ENCODE assay signal across 10 cellular contexts in the genomic region with DNA sequence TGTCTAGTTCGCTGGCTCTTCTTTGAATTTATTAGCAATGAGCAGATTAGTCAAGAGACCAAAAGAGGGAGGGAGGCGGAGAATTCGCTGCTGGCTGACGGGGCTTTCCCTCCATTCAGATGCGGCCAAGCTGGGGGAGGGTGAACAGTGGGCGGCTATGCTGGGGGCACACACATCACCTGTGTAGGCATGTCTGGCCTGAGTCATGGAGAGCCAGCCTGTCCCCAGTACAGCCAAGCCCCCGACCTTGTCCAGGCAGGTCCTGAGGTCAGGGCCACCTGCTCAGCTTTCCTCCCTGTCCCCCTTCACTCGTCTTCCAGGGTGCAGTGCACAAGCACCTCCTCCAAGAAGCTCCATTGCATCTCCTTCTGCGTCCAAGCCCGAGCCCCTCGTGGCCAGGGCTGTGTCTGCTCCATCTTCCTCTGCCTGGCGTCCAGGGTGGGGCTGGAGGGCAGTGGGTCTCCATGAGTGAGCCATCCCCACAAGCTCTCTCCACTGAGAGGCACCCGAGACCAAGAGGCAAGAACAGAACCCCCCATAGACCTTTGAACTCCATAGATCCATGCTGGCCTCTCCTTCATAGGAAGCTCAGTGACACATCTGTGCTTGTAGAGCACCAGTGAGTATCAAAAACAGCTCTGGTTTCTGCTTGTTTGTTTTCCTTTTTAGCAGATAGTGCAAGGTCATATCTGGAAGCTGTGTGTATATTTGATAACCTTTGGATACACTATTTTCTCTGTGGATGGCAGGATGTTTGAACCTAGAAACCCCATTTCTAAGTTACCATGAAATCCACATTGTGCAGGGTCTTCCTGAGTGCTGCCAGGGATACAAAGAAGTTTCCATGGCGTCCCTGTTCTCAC. TPM values are rescaled to one million over a fixed set of nuclear protein-coding genes. Genes with fewer than 3 reads are reported as not detected.
A peak's percentile ranks its signal among the peaks of the same experiment; 100 is the strongest.
DNase-seq lines count a peak whose midpoint lies in the region; ATAC-seq and TF ChIP-seq lines count a peak whose summit lies in the region.
"Had no signal": no experiment of that assay in that cellular context is flagged by ENCODE, and none has a peak within 500 bp of the region (broad histone marks: within the 10 kb centered on the region; RNA-seq: fewer than 3 reads in every experiment).

No MANE protein-coding gene starts in this region.

- H3K27ac ChIP-seq in liver (ENCODE audit: low read depth in 1 of 2, low read length in 2 of 2) (peak overlapping the region; percentile 91 to 94), thoracic aorta (peak overlapping the region; percentile 87 to 95)

- H3K4me3 Mint-ChIP-seq in MCF 10A (ENCODE audit: unreplicated experiment) = peak overlapping the region; percentile 21
- H3K4me3 Mint-ChIP-seq in activated T-cell treated with anti-CD3 and anti-CD28 coated beads, Interleukin-2, amount 50 U/mL, for 72 hours = no peak overlapping the region
- H3K4me3 Mint-ChIP-seq: stimulated activated effector memory CD8-positive, alpha-beta T cell treated with anti-CD3 and anti-CD28 coated beads, Interleukin-12 subunit alpha, Interleukin-12 subunit beta, amount 100 ng/mL, for 72 hours had no signal

- TF ChIP-seq RAD21 in liver (IDR thresholded peaks at IDR 0.05) = peak; percentile 56 to 60

- peak; percentile 41 for ATAC-seq in HG02885 (IDR thresholded peaks at IDR 0.05; ENCODE audit: poor library complexity, unreplicated experiment)
- ATAC-seq in thoracic aorta (ENCODE audit: insufficient number of reproducible peaks, low FRiP score, low read depth) = no peak
- no peak for ATAC-seq in activated T-cell treated with anti-CD3 and anti-CD28 coated beads, Interleukin-2, amount 50 U/mL, for 72 hours (replicated peaks in 1 of 2)
- ATAC-seq: stimulated activated effector memory CD8-positive, alpha-beta T cell treated with anti-CD3 and anti-CD28 coated beads, Interleukin-12 subunit alpha, Interleukin-12 subunit beta, amount 100 ng/mL, for 72 hours had no signal

- no peak for TF ChIP-seq CTCF in MCF 10A (IDR thresholded peaks at IDR 0.05; ENCODE audit: unreplicated experiment)
- TF ChIP-seq CTCF in liver (IDR thresholded peaks at IDR 0.05; ENCODE audit: low read depth, low read length, missing input control) = no peak
- TF ChIP-seq CTCF in thoracic aorta (IDR thresholded peaks at IDR 0.05) = no peak

- H3K9ac ChIP-seq in liver (ENCODE audit: low read depth in 1 of 2, low read length in 2 of 2) = peak overlapping the region; percentile 0 to 51

- peaks cover 6% of the 10 kb centered on the region for H3K36me3 Mint-ChIP-seq in MCF 10A (ENCODE audit: insufficient read depth, unreplicated experiment)
- H3K36me3 Mint-ChIP-seq in activated T-cell treated with anti-CD3 and anti-CD28 coated beads, Interleukin-2, amount 50 U/mL, for 72 hours (ENCODE audit: insufficient read depth in 2 of 2) = no peaks in the 10 kb centered on the region
- H3K36me3 Mint-ChIP-seq: stimulated activated effector memory CD8-positive, alpha-beta T cell treated with anti-CD3 and anti-CD28 coated beads, Interleukin-12 subunit alpha, Interleukin-12 subunit beta, amount 100 ng/mL, for 72 hours had no signal

- H3K27me3 Mint-ChIP-seq in MCF 10A (ENCODE audit: insufficient read depth, unreplicated experiment) = no peaks in the 10 kb centered on the region
- H3K27me3 Mint-ChIP-seq in activated T-cell treated with anti-CD3 and anti-CD28 coated beads, Interleukin-2, amount 50 U/mL, for 72 hours (ENCODE audit: low read depth) = no peaks in the 10 kb centered on the region

- peaks cover 0 to 5% (median under 1%) of the 10 kb centered on the region in 4 donors for H3K36me3 ChIP-seq in liver (ENCODE audit: control insufficient read depth in 4 of 4, insufficient read depth in 3 of 4, low read depth in 1 of 4, low read length in 3 of 4)
- peaks cover 13% of the 10 kb centered on the region for H3K36me3 ChIP-seq in thoracic aorta

- H3K9me3 ChIP-seq in liver (ENCODE audit: control insufficient read depth in 4 of 4, low read length in 3 of 4) (no peaks in the 10 kb centered on the region), thoracic aorta (no peaks in the 10 kb centered on the region)

- H3K4me1 ChIP-seq in liver (ENCODE audit: control insufficient read depth in 4 of 4, insufficient read depth in 4 of 4, low read length in 3 of 4) (peaks cover 30 to 57% (median 46%) of the 10 kb centered on the region in 4 donors), thoracic aorta (ENCODE audit: control insufficient read depth in 1 of 2, low read depth in 2 of 2) (peaks cover 62 to 83% of the 10 kb centered on the region in 2 donors)

- POLR2A ChIA-PET in MCF 10A (lab: Yijun Ruan, JAX) = interaction anchor here (0.6 to 1.2 kb wide), 4 partner anchors 15 to 459 kb away, joined by 3 to 5 read pairs (median 4); a partner anchor contains a TSS

- peaks cover 43% of the 10 kb centered on the region for H3K4me1 Mint-ChIP-seq in MCF 10A (ENCODE audit: insufficient read depth, unreplicated experiment)
- peaks cover 14% of the 10 kb centered on the region for H3K4me1 Mint-ChIP-seq in activated T-cell treated with anti-CD3 and anti-CD28 coated beads, Interleukin-2, amount 50 U/mL, for 72 hours (ENCODE audit: low read depth)
- H3K4me1 Mint-ChIP-seq: stimulated activated effector memory CD8-positive, alpha-beta T cell treated with anti-CD3 and anti-CD28 coated beads, Interleukin-12 subunit alpha, Interleukin-12 subunit beta, amount 100 ng/mL, for 72 hours had no signal

- peak overlapping the region; percentile 81 for H3K27ac Mint-ChIP-seq in MCF 10A (ENCODE audit: low read depth, unreplicated experiment)
- H3K27ac Mint-ChIP-seq in activated T-cell treated with anti-CD3 and anti-CD28 coated beads, Interleukin-2, amount 50 U/mL, for 72 hours = no peak overlapping the region
- H3K27ac Mint-ChIP-seq: stimulated activated effector memory CD8-positive, alpha-beta T cell treated with anti-CD3 and anti-CD28 coated beads, Interleukin-12 subunit alpha, Interleukin-12 subunit beta, amount 100 ng/mL, for 72 hours had no signal

- H3K9me3 Mint-ChIP-seq in MCF 10A (ENCODE audit: unreplicated experiment) = no peaks in the 10 kb centered on the region
- H3K9me3 Mint-ChIP-seq in activated T-cell treated with anti-CD3 and anti-CD28 coated beads, Interleukin-2, amount 50 U/mL, for 72 hours = no peaks in the 10 kb centered on the region
- H3K9me3 Mint-ChIP-seq: stimulated activated effector memory CD8-positive, alpha-beta T cell treated with anti-CD3 and anti-CD28 coated beads, Interleukin-12 subunit alpha, Interleukin-12 subunit beta, amount 100 ng/mL, for 72 hours had no signal

- intact Hi-C loops in MCF 10A (cut with micrococcal nuclease) = loop anchor here (2.0 kb wide), 1 partner anchor 20 kb away; a partner anchor contains a TSS

- H3K4me3 ChIP-seq in liver (ENCODE audit: low read depth in 1 of 3, low read length in 3 of 3) (peak overlapping the region in 1 of 3 donors; percentile 25), thoracic aorta (peak overlapping the region; percentile 50)

- H3K27me3 ChIP-seq in liver (ENCODE audit: control insufficient read depth in 4 of 4, insufficient read depth in 4 of 4, low read length in 3 of 4) (no peaks in the 10 kb centered on the region), thoracic aorta (replicated peaks; ENCODE audit: insufficient read depth) (no peaks in the 10 kb centered on the region)

- WGBS in liver = 35% methylated on average over 14 of the region's 14 CpGs

- no TSS peak for BruUV-seq in MCF 10A (replicated peaks; lab: Mats Ljungman, UMichigan)

- CTCF ChIA-PET in MCF 10A (lab: Yijun Ruan, JAX) = interaction anchor here (0.6 to 4.2 kb wide), 8 partner anchors 13 to 1193 kb away, joined by 3 to 22 read pairs (median 3); no protein-coding TSS in a partner anchor

- DNase-seq in MCF 10A (ENCODE audit: unreplicated experiment) (peak; percentile 19), thoracic aorta (ENCODE audit: low spot score) (no peak), NAMALWA (ENCODE audit: low spot score) (no peak), NCI-H1436 (lab: John Stamatoyannopoulos, UW) (no peak)
- DNase-seq in stimulated activated CD4-positive, alpha-beta T cell treated with anti-CD3 and anti-CD28 coated beads, Interleukin-2, amount 100 ng/mL, for 48 hours = no peak
- no peak for DNase-seq in activated T-cell treated with anti-CD3 and anti-CD28 coated beads, Interleukin-2, amount 50 U/mL, for 72 hours
- DNase-seq: occipital lobe had no signal

RNA-seq across cellular contexts. Expression of a gene that starts 1.9 kb away (rescaled TPM):
- total RNA-seq in MCF 10A (2022) = 0.76 and 0.84 TPM in 2 replicates
- 10 to 100 TPM; 10.7 to 33.4 TPM for total RNA-seq in liver
- polyA plus RNA-seq in liver = 10 to 100 TPM; 33.5 to 79.3 TPM
- total RNA-seq in thoracic aorta = 100 to 1,000 TPM; 473 to 661 TPM
- total RNA-seq in activated T-cell treated with anti-CD3 and anti-CD28 coated beads, Interleukin-2, amount 50 U/mL, for 72 hours = 1 to 10 TPM in 1 of 2 donors, under 1 TPM in 1; 0.23 to 1.4 TPM

RNA-seq across cellular contexts. Expression of a gene that starts 20.2 kb away (rescaled TPM):
- total RNA-seq in MCF 10A (2022) (7.2 and 8.5 TPM in 2 replicates), liver (10 to 100 TPM; 19.3 to 22.6 TPM), thoracic aorta (10 to 100 TPM; 16.6 to 20.7 TPM)
- polyA plus RNA-seq in liver = 10 to 100 TPM; 10.3 to 21.3 TPM
- total RNA-seq in activated T-cell treated with anti-CD3 and anti-CD28 coated beads, Interleukin-2, amount 50 U/mL, for 72 hours = 10 to 100 TPM; 34.8 to 44.0 TPM

RNA-seq across cellular contexts. Expression of a gene that starts 20.9 kb away (rescaled TPM):
- total RNA-seq in MCF 10A (2022) (0.22 TPM in 1 of 2 replicates, not detected in the other), liver (10 to 100 TPM in 1 of 2 donors, 1 to 10 TPM in 1; 8.2 to 26.9 TPM), thoracic aorta (10 to 100 TPM; 48.5 to 68.5 TPM)
- polyA plus RNA-seq in liver = 10 to 100 TPM; 12.4 to 12.5 TPM
- total RNA-seq in activated T-cell treated with anti-CD3 and anti-CD28 coated beads, Interleukin-2, amount 50 U/mL, for 72 hours = 1 to 10 TPM; 2.6 to 2.8 TPM

Comparison
In these comparisons a context has a peak if more than half of its experiments do, and no peak if none do; other contexts are left out.
1. RNA of a gene that starts 1.9 kb away (total RNA-seq): 473 to 661 TPM in thoracic aorta; 10.7 to 33.4 TPM in liver, 0.23 to 1.4 TPM in activated T-cell treated with anti-CD3 and anti-CD28 coated beads, Interleukin-2, amount 50 U/mL, for 72 hours and 0.76 to 0.84 TPM in MCF 10A; every median in the first group is over 10 times any median in the second.